Comparison of ENCODE assay signal across 17 cellular contexts in the genomic region with DNA sequence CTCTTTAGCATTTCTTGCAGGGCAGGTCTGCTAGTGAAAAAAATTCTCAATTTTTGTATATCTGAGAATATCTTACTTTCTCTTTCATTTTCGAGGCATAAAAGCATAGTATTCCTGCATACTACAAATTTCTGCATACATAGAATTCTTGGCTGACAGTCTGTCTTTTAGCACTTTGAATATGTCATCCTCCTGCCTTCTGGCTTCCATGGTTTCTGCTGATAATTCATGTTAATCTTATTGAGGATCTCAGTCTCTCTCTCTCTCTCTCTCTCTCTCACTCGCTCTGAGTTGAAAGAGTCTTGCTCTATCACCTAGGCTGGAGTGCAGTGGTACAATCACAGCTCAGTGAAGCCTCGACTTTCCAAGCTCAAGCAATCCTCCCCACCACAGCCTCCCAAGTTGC.
DNase-seq lines count a peak whose midpoint lies in the region; ATAC-seq, FAIRE-seq and TF ChIP-seq lines count a peak whose summit lies in the region.
"Had no signal": no experiment of that assay in that cellular context is flagged by ENCODE, and none has a peak within 500 bp of the region (broad histone marks: within the 10 kb centered on the region; RNA-seq: fewer than 3 reads in every experiment).

No MANE protein-coding gene starts in this region.

- peak overlapping the region; percentile 29 for H3K27ac ChIP-seq in CD8-positive, alpha-beta memory T cell (ENCODE audit: low read depth, low read length)
- H3K27ac ChIP-seq in liver (ENCODE audit: low read depth in 1 of 2, low read length in 2 of 2) (peak overlapping the region; percentile 35 to 54), mammary epithelial cell (ENCODE audit: insufficient read depth, low read depth, low read length) (no peak overlapping the region)
- H3K27ac ChIP-seq: heart right ventricle had no signal

- no peaks in the 10 kb centered on the region for H3K27me3 ChIP-seq in CD8-positive, alpha-beta memory T cell (ENCODE audit: insufficient read depth, low read length, poor library complexity, severe bottlenecking)
- H3K27me3 ChIP-seq in liver (ENCODE audit: control insufficient read depth in 4 of 4, insufficient read depth in 4 of 4, low read length in 3 of 4) (no peaks in the 10 kb centered on the region), mammary epithelial cell (ENCODE audit: insufficient read depth, low read length) (no peaks in the 10 kb centered on the region)
- H3K27me3 ChIP-seq: heart right ventricle had no signal

- peak overlapping the region; percentile 47 for H3K4me3 ChIP-seq in CD8-positive, alpha-beta memory T cell (ENCODE audit: low read length)
- H3K4me3 ChIP-seq in liver (ENCODE audit: low read depth in 1 of 3, low read length in 3 of 3): peak overlapping the region in 2 of 3 donors; percentile 1 to 43
- no peak overlapping the region for H3K4me3 ChIP-seq in mammary epithelial cell (replicated peaks in 1 of 3; ENCODE audit: insufficient read depth in 1 of 3, low read depth in 2 of 3, low read length in 3 of 3)

- peaks cover 8% of the 10 kb centered on the region for H3K4me1 ChIP-seq in CD8-positive, alpha-beta memory T cell (ENCODE audit: insufficient read depth, low read length)
- H3K4me1 ChIP-seq in liver (ENCODE audit: control insufficient read depth in 4 of 4, insufficient read depth in 4 of 4, low read length in 3 of 4): peaks cover 0 to 7% (median 0%) of the 10 kb centered on the region in 4 donors
- no peaks in the 10 kb centered on the region for H3K4me1 ChIP-seq in mammary epithelial cell (ENCODE audit: insufficient read depth, low read length)
- H3K4me1 ChIP-seq: heart right ventricle had no signal

- ATAC-seq in HG03354 (IDR thresholded peaks at IDR 0.05; ENCODE audit: poor library complexity, severe bottlenecking, unreplicated experiment): peak; percentile 70
- ATAC-seq: HCT116, heart right ventricle, right cardiac atrium had no signal

- H3K79me2 ChIP-seq in mammary epithelial cell (ENCODE audit: insufficient read depth, low read length): no peaks in the 10 kb centered on the region

- intact Hi-C loops in activated T-helper 2 cell treated with anti-CD3 and anti-CD28 coated beads, Interferon-gamma antibody, Interleukin-2, Interleukin-4, amounts not matched to agents 10 μg/mL and 5 μg/mL and 100 μg/mL, durations not matched to agents 14 hours and 24 hours and 36 hours (cut with micrococcal nuclease): no loop called here
- intact Hi-C loops in mammary epithelial cell (cut with micrococcal nuclease): no loop called here

- POLR2A ChIA-PET in CD8-positive, alpha-beta memory T cell (lab: Charles Lee): interaction anchor here (0.6 kb wide), 1 partner anchor 11 kb away, joined by 3 read pairs; no protein-coding TSS in a partner anchor

- H3K4me3 Mint-ChIP-seq in CD8-positive, alpha-beta memory T cell: peak overlapping the region; percentile 75 to 90 (median 78)
- peak overlapping the region; percentile 18 for H3K4me3 Mint-ChIP-seq in activated T-helper 2 cell treated with anti-CD3 and anti-CD28 coated beads, Interferon-gamma antibody, Interleukin-2, Interleukin-4, amounts not matched to agents 10 μg/mL and 5 μg/mL and 100 μg/mL, durations not matched to agents 14 hours and 24 hours and 36 hours (ENCODE audit: low read depth)
- H3K4me3 Mint-ChIP-seq: neural crest cell had no signal

- TF ChIP-seq RAD21 in liver (IDR thresholded peaks at IDR 0.05): no peak

- H3K9me3 Mint-ChIP-seq in CD8-positive, alpha-beta memory T cell: no peaks in the 10 kb centered on the region
- no peaks in the 10 kb centered on the region for H3K9me3 Mint-ChIP-seq in activated T-helper 2 cell treated with anti-CD3 and anti-CD28 coated beads, Interferon-gamma antibody, Interleukin-2, Interleukin-4, amounts not matched to agents 10 μg/mL and 5 μg/mL and 100 μg/mL, durations not matched to agents 14 hours and 24 hours and 36 hours

- TF ChIP-seq CTCF in liver (IDR thresholded peaks at IDR 0.05; ENCODE audit: low read depth, low read length, missing input control) (no peak), mammary epithelial cell (conservative IDR thresholded peaks at IDR 0.05 in 1 of 2, IDR thresholded peaks at IDR 0.05 in 1 of 2; ENCODE audit: extremely low read depth in 1 of 2, insufficient read depth in 1 of 2, low read depth in 1 of 2, low read length in 2 of 2) (no peak)

- peak in 1 of 5 donors; percentile 4 for DNase-seq in CD8-positive, alpha-beta memory T cell
- DNase-seq in activated T-helper 2 cell treated with anti-CD3 and anti-CD28 coated beads, Interferon-gamma antibody, Interleukin-2, Interleukin-4, amounts not matched to agents 10 μg/mL and 5 μg/mL and 100 μg/mL, durations not matched to agents 14 hours and 24 hours and 36 hours (ENCODE audit: low spot score): no peak
- DNase-seq in GOT3 (lab: John Stamatoyannopoulos, UW) (no peak), SIG-M5 treated with dmso at 0.1 percent for 504 hours (lab: John Stamatoyannopoulos, UW; ENCODE audit: unreplicated experiment) (no peak), mammary epithelial cell (no peak), RCC 7860 (ENCODE audit: low spot score) (no peak)
- DNase-seq: C1 segment of cervical spinal cord; central memory CD4-positive, alpha-beta T cell; GF-D8; heart right ventricle; right cardiac atrium; stimulated activated CD4-positive, alpha-beta T cell treated with anti-CD3 and anti-CD28 coated beads, Interleukin-4, amount 100 ng/mL, for 1 hour had no signal

- H3K4me2 ChIP-seq in mammary epithelial cell (ENCODE audit: insufficient read depth, low read depth, low read length): no peak overlapping the region

- in situ Hi-C loops in mammary epithelial cell (cut with MboI; ENCODE audit: low sequenced_read_pairs in 2 of 2): no loop called here

- CTCF ChIA-PET in CD8-positive, alpha-beta memory T cell (lab: Charles Lee): no interaction called here
- CTCF ChIA-PET in mammary epithelial cell (lab: Charles Lee; ENCODE audit: low non-redundant PET): no interaction called here

- H4K20me1 ChIP-seq in mammary epithelial cell (ENCODE audit: insufficient read depth, low read length): no peaks in the 10 kb centered on the region

- BruUV-seq in mammary epithelial cell (replicated peaks; lab: Mats Ljungman, UMichigan): no TSS peak

- H3K36me3 Mint-ChIP-seq in CD8-positive, alpha-beta memory T cell: peaks cover 0 to 3% (median 0%) of the 10 kb centered on the region in 3 donors
- H3K36me3 Mint-ChIP-seq in activated T-helper 2 cell treated with anti-CD3 and anti-CD28 coated beads, Interferon-gamma antibody, Interleukin-2, Interleukin-4, amounts not matched to agents 10 μg/mL and 5 μg/mL and 100 μg/mL, durations not matched to agents 14 hours and 24 hours and 36 hours (ENCODE audit: low read depth): no peaks in the 10 kb centered on the region

- WGBS in liver: 49% methylated on average over 3 of the region's 3 CpGs
- WGBS in mammary epithelial cell (ENCODE audit: low coverage, missing lambda C conversion rate): 77% methylated on average over 1 of the region's 3 CpGs

- peak overlapping the region; percentile 24 to 95 (median 83) for H3K27ac Mint-ChIP-seq in CD8-positive, alpha-beta memory T cell
- H3K27ac Mint-ChIP-seq in activated T-helper 2 cell treated with anti-CD3 and anti-CD28 coated beads, Interferon-gamma antibody, Interleukin-2, Interleukin-4, amounts not matched to agents 10 μg/mL and 5 μg/mL and 100 μg/mL, durations not matched to agents 14 hours and 24 hours and 36 hours: no peak overlapping the region

- no peak overlapping the region for H2AFZ ChIP-seq in mammary epithelial cell (ENCODE audit: low read depth, low read length)

- H3K9me3 ChIP-seq in CD8-positive, alpha-beta memory T cell (ENCODE audit: low read length): no peaks in the 10 kb centered on the region
- H3K9me3 ChIP-seq in liver (ENCODE audit: control insufficient read depth in 4 of 4, low read length in 3 of 4) (no peaks in the 10 kb centered on the region), mammary epithelial cell (replicated peaks; ENCODE audit: insufficient read depth, low read length) (no peaks in the 10 kb centered on the region)

- no peak for FAIRE-seq in RCC 7860 (lab: Jason Lieb, UNC)
- FAIRE-seq: endothelial cell of umbilical vein had no signal

- H3K4me1 Mint-ChIP-seq in CD8-positive, alpha-beta memory T cell: peaks cover 18 to 22% (median 19%) of the 10 kb centered on the region in 3 donors
- H3K4me1 Mint-ChIP-seq in activated T-helper 2 cell treated with anti-CD3 and anti-CD28 coated beads, Interferon-gamma antibody, Interleukin-2, Interleukin-4, amounts not matched to agents 10 μg/mL and 5 μg/mL and 100 μg/mL, durations not matched to agents 14 hours and 24 hours and 36 hours (ENCODE audit: low read depth): peaks cover 16% of the 10 kb centered on the region
- H3K4me1 Mint-ChIP-seq: neural crest cell had no signal

- H3K9ac ChIP-seq in liver (ENCODE audit: low read depth in 1 of 2, low read length in 2 of 2) (peak overlapping the region; percentile 64 to 71), mammary epithelial cell (ENCODE audit: insufficient read depth, low read length) (no peak overlapping the region)

- H3K36me3 ChIP-seq in CD8-positive, alpha-beta memory T cell (ENCODE audit: insufficient read depth, low read length): no peaks in the 10 kb centered on the region
- H3K36me3 ChIP-seq in liver (ENCODE audit: control insufficient read depth in 4 of 4, insufficient read depth in 3 of 4, low read depth in 1 of 4, low read length in 3 of 4): no peaks in the 10 kb centered on the region
- no peaks in the 10 kb centered on the region for H3K36me3 ChIP-seq in mammary epithelial cell (ENCODE audit: insufficient read depth, low read length)
- H3K36me3 ChIP-seq: heart right ventricle had no signal

- dilution Hi-C loops in mammary epithelial cell (cut with HindIII; ENCODE audit: low sequenced_read_pairs): no loop called here

- H3K27me3 Mint-ChIP-seq in CD8-positive, alpha-beta memory T cell: peaks cover 0 to 2% of the 10 kb centered on the region in 2 donors
- no peaks in the 10 kb centered on the region for H3K27me3 Mint-ChIP-seq in activated T-helper 2 cell treated with anti-CD3 and anti-CD28 coated beads, Interferon-gamma antibody, Interleukin-2, Interleukin-4, amounts not matched to agents 10 μg/mL and 5 μg/mL and 100 μg/mL, durations not matched to agents 14 hours and 24 hours and 36 hours (ENCODE audit: low read depth)

TF ChIP-seq in liver, 16 proteins besides CTCF, POLR2A, EP300 and RAD21 (continues in another document):
- TF ChIP-seq, protein P1, sequence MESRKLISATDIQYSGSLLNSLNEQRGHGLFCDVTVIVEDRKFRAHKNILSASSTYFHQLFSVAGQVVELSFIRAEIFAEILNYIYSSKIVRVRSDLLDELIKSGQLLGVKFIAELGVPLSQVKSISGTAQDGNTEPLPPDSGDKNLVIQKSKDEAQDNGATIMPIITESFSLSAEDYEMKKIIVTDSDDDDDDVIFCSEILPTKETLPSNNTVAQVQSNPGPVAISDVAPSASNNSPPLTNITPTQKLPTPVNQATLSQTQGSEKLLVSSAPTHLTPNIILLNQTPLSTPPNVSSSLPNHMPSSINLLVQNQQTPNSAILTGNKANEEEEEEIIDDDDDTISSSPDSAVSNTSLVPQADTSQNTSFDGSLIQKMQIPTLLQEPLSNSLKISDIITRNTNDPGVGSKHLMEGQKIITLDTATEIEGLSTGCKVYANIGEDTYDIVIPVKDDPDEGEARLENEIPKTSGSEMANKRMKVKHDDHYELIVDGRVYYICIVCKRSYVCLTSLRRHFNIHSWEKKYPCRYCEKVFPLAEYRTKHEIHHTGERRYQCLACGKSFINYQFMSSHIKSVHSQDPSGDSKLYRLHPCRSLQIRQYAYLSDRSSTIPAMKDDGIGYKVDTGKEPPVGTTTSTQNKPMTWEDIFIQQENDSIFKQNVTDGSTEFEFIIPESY (IDR thresholded peaks at IDR 0.05): no peak

Comparison
In these comparisons a context has a peak if more than half of its experiments do, and no peak if none do; other contexts are left out.
1. H3K4me3 ChIP-seq: peak in CD8-positive, alpha-beta memory T cell (single experiment) and liver (2 of 3); none in mammary epithelial cell (0 of 3).